ENCODE assay signal across 16 cellular contexts in genomic region chr17:44053130-44053872, GRCh38. TPM values are rescaled to one million over a fixed set of nuclear protein-coding genes. Genes with fewer than 3 reads are reported as not detected.
DNase-seq lines count a peak whose midpoint lies in the region; ATAC-seq and TF ChIP-seq lines count a peak whose summit lies in the region.
"Had no signal": no experiment of that assay in that cellular context is flagged by ENCODE, and none has a peak within 500 bp of the region (broad histone marks: within the 10 kb centered on the region; RNA-seq: fewer than 3 reads in every experiment).

No MANE protein-coding gene starts in this region.

- no peaks in the 10 kb centered on the region for H3K9me3 Mint-ChIP-seq in activated naive CD8-positive, alpha-beta T cell (ENCODE audit: low read depth)
- no peaks in the 10 kb centered on the region for H3K9me3 Mint-ChIP-seq in activated naive CD8-positive, alpha-beta T cell treated with anti-CD3 and anti-CD28 coated beads, Interleukin-2, amount 50 U/mL, for 24 hours
- no peaks in the 10 kb centered on the region for H3K9me3 Mint-ChIP-seq in stimulated activated effector memory CD8-positive, alpha-beta T cell treated with anti-CD3 and anti-CD28 coated beads, Interleukin-12 subunit alpha, Interleukin-12 subunit beta, amount 100 ng/mL, for 72 hours
- H3K9me3 Mint-ChIP-seq: activated naive CD4-positive, alpha-beta T cell treated with anti-CD3 and anti-CD28 coated beads, Interleukin-2, amount 10 ng/mL, durations not matched to agents 7 days and 5 days; neural progenitor cell had no signal

- H3K4me1 ChIP-seq in Panc1 (ENCODE audit: control insufficient read depth, insufficient read depth, low read length), result no peaks in the 10 kb centered on the region
- H3K4me1 ChIP-seq in heart right ventricle, result peaks cover 5 to 33% (median 15%) of the 10 kb centered on the region in 9 donors
- H3K4me1 ChIP-seq: neural progenitor cell had no signal

- no peak overlapping the region for H3K4me3 Mint-ChIP-seq in activated naive CD8-positive, alpha-beta T cell
- H3K4me3 Mint-ChIP-seq in activated naive CD8-positive, alpha-beta T cell treated with anti-CD3 and anti-CD28 coated beads, Interleukin-2, amount 50 U/mL, for 24 hours, result no peak overlapping the region
- H3K4me3 Mint-ChIP-seq in stimulated activated effector memory CD8-positive, alpha-beta T cell treated with anti-CD3 and anti-CD28 coated beads, Interleukin-12 subunit alpha, Interleukin-12 subunit beta, amount 100 ng/mL, for 72 hours, result no peak overlapping the region
- H3K4me3 Mint-ChIP-seq: activated CD8-positive, alpha-beta T cell treated with anti-CD3 and anti-CD28 coated beads, Interleukin-2, amount 10 ng/mL, durations not matched to agents 7 days and 5 days; activated naive CD4-positive, alpha-beta T cell treated with anti-CD3 and anti-CD28 coated beads, Interleukin-2, amount 10 ng/mL, durations not matched to agents 7 days and 5 days; neural progenitor cell had no signal

- no peak for ATAC-seq in activated naive CD8-positive, alpha-beta T cell treated with anti-CD3 and anti-CD28 coated beads, Interleukin-2, amount 50 U/mL, for 24 hours
- no peak for ATAC-seq in Panc1
- peak; percentile 58 to 93 (median 80) for ATAC-seq in heart right ventricle
- no peak for ATAC-seq in stimulated activated effector memory CD8-positive, alpha-beta T cell treated with anti-CD3 and anti-CD28 coated beads, Interleukin-12 subunit alpha, Interleukin-12 subunit beta, amount 100 ng/mL, for 72 hours
- ATAC-seq in activated CD4-positive, CD25-positive, alpha-beta regulatory T cell treated with anti-CD3 and anti-CD28 coated beads, Interleukin-2, amount 50 U/mL, for 24 hours, result no peak
- ATAC-seq: activated CD8-positive, alpha-beta T cell treated with anti-CD3 and anti-CD28 coated beads, Interleukin-2, amount 10 ng/mL, durations not matched to agents 7 days and 5 days had no signal

- 35 to 49% methylated on average over 3 of the region's 3 CpGs for WGBS in heart right ventricle, 2 donors

- no peaks in the 10 kb centered on the region for H3K27me3 Mint-ChIP-seq in activated naive CD8-positive, alpha-beta T cell
- H3K27me3 Mint-ChIP-seq in activated naive CD8-positive, alpha-beta T cell treated with anti-CD3 and anti-CD28 coated beads, Interleukin-2, amount 50 U/mL, for 24 hours, result no peaks in the 10 kb centered on the region
- H3K27me3 Mint-ChIP-seq: activated naive CD4-positive, alpha-beta T cell treated with anti-CD3 and anti-CD28 coated beads, Interleukin-2, amount 10 ng/mL, durations not matched to agents 7 days and 5 days had no signal

- H3K36me3 ChIP-seq in Panc1 (ENCODE audit: control insufficient read depth, insufficient read depth, low read length) (peaks cover 4% of the 10 kb centered on the region; the same call in 1 of the 2 replicates), heart right ventricle (peaks cover 0 to 95% (median 27%) of the 10 kb centered on the region in 9 donors)
- H3K36me3 ChIP-seq: neural progenitor cell had no signal

- intact Hi-C loops in Panc1 (cut with micrococcal nuclease; ENCODE audit: unreplicated experiment) (no loop called here), heart right ventricle (cut with DNase I) (no loop called here)

- TF ChIP-seq CTCF in Panc1 (IDR thresholded peaks at IDR 0.05), result no peak
- no peak for TF ChIP-seq CTCF in heart right ventricle (IDR thresholded peaks at IDR 0.05)

- peak overlapping the region; percentile 50 for H3K27ac Mint-ChIP-seq in activated naive CD8-positive, alpha-beta T cell
- no peak overlapping the region for H3K27ac Mint-ChIP-seq in activated naive CD8-positive, alpha-beta T cell treated with anti-CD3 and anti-CD28 coated beads, Interleukin-2, amount 50 U/mL, for 24 hours
- H3K27ac Mint-ChIP-seq in stimulated activated effector memory CD8-positive, alpha-beta T cell treated with anti-CD3 and anti-CD28 coated beads, Interleukin-12 subunit alpha, Interleukin-12 subunit beta, amount 100 ng/mL, for 72 hours, result peak overlapping the region; percentile 82
- H3K27ac Mint-ChIP-seq: neural progenitor cell had no signal

- no peak overlapping the region for H3K4me3 ChIP-seq in Panc1 (ENCODE audit: low read depth in 2 of 2, low read length in 2 of 2)
- H3K4me3 ChIP-seq in heart right ventricle, result no peak overlapping the region
- H3K4me3 ChIP-seq: neural progenitor cell, upper lobe of left lung had no signal

- in situ Hi-C loops in Panc1 (cut with HindIII; ENCODE audit: low pct_unique_long_range_greater_than_20kb, low sequenced_read_pairs), result no loop called here

- peaks cover 17% of the 10 kb centered on the region for H3K4me1 Mint-ChIP-seq in activated naive CD8-positive, alpha-beta T cell (ENCODE audit: low read depth)
- peaks cover 3% of the 10 kb centered on the region for H3K4me1 Mint-ChIP-seq in activated naive CD8-positive, alpha-beta T cell treated with anti-CD3 and anti-CD28 coated beads, Interleukin-2, amount 50 U/mL, for 24 hours
- peaks cover 23% of the 10 kb centered on the region for H3K4me1 Mint-ChIP-seq in stimulated activated effector memory CD8-positive, alpha-beta T cell treated with anti-CD3 and anti-CD28 coated beads, Interleukin-12 subunit alpha, Interleukin-12 subunit beta, amount 100 ng/mL, for 72 hours
- H3K4me1 Mint-ChIP-seq: activated naive CD4-positive, alpha-beta T cell treated with anti-CD3 and anti-CD28 coated beads, Interleukin-2, amount 10 ng/mL, durations not matched to agents 7 days and 5 days; neural progenitor cell had no signal

- H3K27ac ChIP-seq in Panc1 (ENCODE audit: low read length), result no peak overlapping the region
- H3K27ac ChIP-seq in heart right ventricle, result peak overlapping the region in 7 of 10 donors; percentile 11 to 66 (median 46)
- H3K27ac ChIP-seq: neural progenitor cell, upper lobe of left lung had no signal

- H3K9me3 ChIP-seq in Panc1 (ENCODE audit: control insufficient read depth, insufficient read depth, low read depth, low read length) (no peaks in the 10 kb centered on the region), heart right ventricle (no peaks in the 10 kb centered on the region)
- H3K9me3 ChIP-seq: upper lobe of left lung had no signal

- DNase-seq in activated naive CD8-positive, alpha-beta T cell treated with anti-CD3 and anti-CD28 coated beads, Interleukin-2, amount 50 U/mL, for 24 hours, result no peak
- no peak for DNase-seq in Panc1 (ENCODE audit: low read depth, low spot score)
- peak in 1 of 2 donors; percentile 42 for DNase-seq in heart right ventricle
- DNase-seq in stimulated activated effector memory CD8-positive, alpha-beta T cell treated with anti-CD3 and anti-CD28 coated beads, Interleukin-12 subunit alpha, Interleukin-12 subunit beta, amount 100 ng/mL, for 72 hours (ENCODE audit: low spot score in 2 of 2), result no peak
- no peak for DNase-seq in DMS114 treated with DMSO at 0.1 percent for 48 hours (lab: John Stamatoyannopoulos, UW; ENCODE audit: unreplicated experiment)
- DNase-seq in amniotic stem cell (lab: John Stamatoyannopoulos, UW), result no peak
- DNase-seq: activated CD8-positive, alpha-beta T cell treated with anti-CD3 and anti-CD28 coated beads, Interleukin-2, amount 10 ng/mL, durations not matched to agents 7 days and 5 days; activated naive CD4-positive, alpha-beta T cell treated with anti-CD3 and anti-CD28 coated beads, Interleukin-2, amount 10 ng/mL, durations not matched to agents 7 days and 5 days; dermis blood vessel endothelial cell; IMR-90; OCI-M1; T-helper 1 cell; upper lobe of left lung had no signal

- no peaks in the 10 kb centered on the region for H3K36me3 Mint-ChIP-seq in activated naive CD8-positive, alpha-beta T cell
- peaks cover 20% of the 10 kb centered on the region for H3K36me3 Mint-ChIP-seq in activated naive CD8-positive, alpha-beta T cell treated with anti-CD3 and anti-CD28 coated beads, Interleukin-2, amount 50 U/mL, for 24 hours (ENCODE audit: low read depth)
- peaks cover 100% of the 10 kb centered on the region for H3K36me3 Mint-ChIP-seq in stimulated activated effector memory CD8-positive, alpha-beta T cell treated with anti-CD3 and anti-CD28 coated beads, Interleukin-12 subunit alpha, Interleukin-12 subunit beta, amount 100 ng/mL, for 72 hours

- CTCF ChIA-PET in Panc1 (lab: Charles Lee), result no interaction called here

- TSS peak; percentile 77 for BruUV-seq in Panc1 (replicated peaks; lab: Mats Ljungman, UMichigan)

- POLR2A ChIA-PET in Panc1 (lab: Charles Lee), result no interaction called here

- H3K27me3 ChIP-seq in Panc1 (ENCODE audit: control insufficient read depth, insufficient read depth, low read length) (no peaks in the 10 kb centered on the region), heart right ventricle (no peaks in the 10 kb centered on the region)
- H3K27me3 ChIP-seq: neural progenitor cell, upper lobe of left lung had no signal

RNA-seq across cellular contexts. Expression of gene LSM12, which starts 13.2 kb away (rescaled TPM):
- total RNA-seq in Panc1 (2021; ENCODE audit: unreplicated experiment) (73.0 TPM), heart right ventricle (10 to 100 TPM; 37.9 to 60.7 (median 43.8) TPM)
- 34.8 TPM for polyA plus RNA-seq in Panc1 (2012; ENCODE audit: insufficient read length)
- polyA plus RNA-seq in heart right ventricle, result 10 to 100 TPM; 25.2 to 41.7 TPM

RNA-seq across cellular contexts. Expression of gene G6PC3, which starts 17.2 kb away (rescaled TPM):
- 42.7 TPM for total RNA-seq in Panc1 (2021; ENCODE audit: unreplicated experiment)
- polyA plus RNA-seq in Panc1 (2012; ENCODE audit: insufficient read length), result 65.1 TPM
- total RNA-seq in heart right ventricle, result 10 to 100 TPM; 28.9 to 47.3 (median 32.9) TPM
- polyA plus RNA-seq in heart right ventricle, result 100 to 1,000 TPM in 1 of 2 donors, 10 to 100 TPM in 1; 78.0 to 114 TPM

RNA-seq across cellular contexts. Expression of gene TMEM101, which starts 38.5 kb away (rescaled TPM):
- total RNA-seq in Panc1 (2021; ENCODE audit: unreplicated experiment) (32.8 TPM), heart right ventricle (10 to 100 TPM; 15.6 to 22.1 (median 17.9) TPM)
- polyA plus RNA-seq in Panc1 (2012; ENCODE audit: insufficient read length), result 45.9 TPM
- 10 to 100 TPM; 15.7 to 26.4 TPM for polyA plus RNA-seq in heart right ventricle

RNA-seq across cellular contexts. Expression of gene NAGS, which starts 48.9 kb away (rescaled TPM):
- total RNA-seq in Panc1 (2021; ENCODE audit: unreplicated experiment), result 2.7 TPM
- polyA plus RNA-seq in Panc1 (2012; ENCODE audit: insufficient read length), result 3.6 TPM
- under 1 TPM; 0.30 to 0.86 (median 0.53) TPM for total RNA-seq in heart right ventricle
- polyA plus RNA-seq in heart right ventricle, result under 1 TPM; 0.37 to 0.86 TPM

Comparison
In these comparisons a context has a peak if more than half of its experiments do, and no peak if none do; other contexts are left out.
1. ATAC-seq: peak in heart right ventricle (8 of 8); none in activated naive CD8-positive, alpha-beta T cell treated with anti-CD3 and anti-CD28 coated beads, Interleukin-2, amount 50 U/mL, for 24 hours (single experiment), Panc1 (single experiment), stimulated activated effector memory CD8-positive, alpha-beta T cell treated with anti-CD3 and anti-CD28 coated beads, Interleukin-12 subunit alpha, Interleukin-12 subunit beta, amount 100 ng/mL, for 72 hours (single experiment) and activated CD4-positive, CD25-positive, alpha-beta regulatory T cell treated with anti-CD3 and anti-CD28 coated beads, Interleukin-2, amount 50 U/mL, for 24 hours (0 of 2).